13 cellular contexts compared by ENCODE assay signal in genomic region chr2:19893520-19894134, GRCh38. TPM values are rescaled to one million over a fixed set of nuclear protein-coding genes. Genes with fewer than 3 reads are reported as not detected.
DNase-seq lines count a peak whose midpoint lies in the region; ATAC-seq, FAIRE-seq and TF ChIP-seq lines count a peak whose summit lies in the region.
"Had no signal": no experiment of that assay in that cellular context is flagged by ENCODE, and none has a peak within 500 bp of the region (broad histone marks: within the 10 kb centered on the region; RNA-seq: fewer than 3 reads in every experiment).

No MANE protein-coding gene starts in this region.

- DNase-seq in GM12892 (ENCODE audit: insufficient read length) = no peak
- no peak for DNase-seq in cerebellar cortex (ENCODE audit: low spot score)
- DNase-seq in RPMI8226 = no peak
- no peak for DNase-seq in prostate gland (ENCODE audit: low spot score)
- DNase-seq in mucosa of descending colon = no peak
- DNase-seq: activated CD4-positive, alpha-beta T cell treated with anti-CD3 and anti-CD28 coated beads, Interleukin-2, amount 50 U/mL, for 1 hour; brain microvascular endothelial cell; COR-L47; NCI-H187 treated with DMSO at 0.1 percent for 48 hours had no signal

- ATAC-seq in GM19372 (IDR thresholded peaks at IDR 0.05; ENCODE audit: low read depth, unreplicated experiment) (peak; percentile 68), HG02840 (IDR thresholded peaks at IDR 0.05; ENCODE audit: low FRiP score, unreplicated experiment) (peak; percentile 82), HG03575 (IDR thresholded peaks at IDR 0.05; ENCODE audit: extremely low read depth, insufficient number of reproducible peaks, low FRiP score, unreplicated experiment) (peak; percentile 80), mucosa of descending colon (no peak)
- ATAC-seq: esophagus mucosa had no signal

- H3K9me3 ChIP-seq in prostate gland (no peaks in the 10 kb centered on the region), mucosa of descending colon (no peaks in the 10 kb centered on the region)

- TF ChIP-seq CTCF in prostate gland (IDR thresholded peaks at IDR 0.05) (no peak), mucosa of descending colon (IDR thresholded peaks at IDR 0.05) (no peak)

- H3K4me1 ChIP-seq in prostate gland (replicated peaks) (peaks cover 15% of the 10 kb centered on the region), mucosa of descending colon (ENCODE audit: low read depth) (peaks cover 6% of the 10 kb centered on the region)

- H3K27ac ChIP-seq in prostate gland = no peak overlapping the region
- H3K27ac ChIP-seq: brain microvascular endothelial cell had no signal

- no peak overlapping the region for H3K4me3 ChIP-seq in prostate gland
- no peak overlapping the region for H3K4me3 ChIP-seq in mucosa of descending colon

- H3K36me3 ChIP-seq in prostate gland = no peaks in the 10 kb centered on the region
- no peaks in the 10 kb centered on the region for H3K36me3 ChIP-seq in mucosa of descending colon (ENCODE audit: low read depth)
- H3K36me3 ChIP-seq: brain microvascular endothelial cell had no signal

- no peaks in the 10 kb centered on the region for H3K27me3 ChIP-seq in prostate gland (replicated peaks; ENCODE audit: insufficient read depth)
- H3K27me3 ChIP-seq: brain microvascular endothelial cell had no signal

- FAIRE-seq in GM12892 (lab: Jason Lieb, UNC) = peak; percentile 84

- WGBS in prostate gland = 89% methylated on average over 4 of the region's 4 CpGs

- TF ChIP-seq POLR2A in GM12892 (IDR thresholded peaks at IDR 0.05; ENCODE audit: low read depth, low read length) = no peak
- no peak for TF ChIP-seq POLR2A in prostate gland (IDR thresholded peaks at IDR 0.05)

- intact Hi-C loops in prostate gland (cut with DNase I) = no loop called here
- intact Hi-C loops in mucosa of descending colon (cut with DNase I, micrococcal nuclease) = no loop called here

RNA-seq across cellular contexts. Expression of gene TTC32, which starts 8.2 kb away (rescaled TPM):
- 18.7 TPM for polyA plus RNA-seq in GM12892 (2012; ENCODE audit: missing spikeins)
- total RNA-seq in prostate gland = 10 to 100 TPM; 16.6 to 20.6 TPM
- 10 to 100 TPM; 11.1 to 15.4 (median 14.0) TPM for total RNA-seq in mucosa of descending colon
